ENCODE assay signal across 12 cellular contexts in genomic region chr3:14435175-14436011, GRCh38. TPM values are rescaled to one million over a fixed set of nuclear protein-coding genes. Genes with fewer than 3 reads are reported as not detected.
A peak's percentile ranks its signal among the peaks of the same experiment; 100 is the strongest.
DNase-seq lines count a peak whose midpoint lies in the region; ATAC-seq and TF ChIP-seq lines count a peak whose summit lies in the region.
"Had no signal": no experiment of that assay in that cellular context is flagged by ENCODE, and none has a peak within 500 bp of the region (broad histone marks: within the 10 kb centered on the region; RNA-seq: fewer than 3 reads in every experiment).

No MANE protein-coding gene starts in this region.

- no peaks in the 10 kb centered on the region for H3K36me3 Mint-ChIP-seq in activated naive CD4-positive, alpha-beta T cell treated with anti-CD3 and anti-CD28 coated beads, Interleukin-2, amount 50 U/mL, for 24 hours
- peaks cover 0 to 5% of the 10 kb centered on the region in 2 donors for H3K36me3 Mint-ChIP-seq in activated naive CD4-positive, alpha-beta T cell treated with anti-CD3 and anti-CD28 coated beads, Interleukin-2, amount 50 U/mL, for 72 hours
- peaks cover 8% of the 10 kb centered on the region for H3K36me3 Mint-ChIP-seq in activated CD8-positive, alpha-beta T cell treated with anti-CD3 and anti-CD28 coated beads, Interleukin-2, amount 10 ng/mL, durations not matched to agents 7 days and 5 days (ENCODE audit: low read depth)

- peak overlapping the region; percentile 63 to 98 for H3K27ac ChIP-seq in left lung
- H3K27ac ChIP-seq in thyroid gland, result peak overlapping the region; percentile 88 to 96 (median 94)

- intact Hi-C loops in left lung (cut with DNase I), result no loop called here
- intact Hi-C loops in thyroid gland (cut with DNase I), result no loop called here

- H3K27me3 ChIP-seq in left lung, result no peaks in the 10 kb centered on the region
- H3K27me3 ChIP-seq in thyroid gland, result no peaks in the 10 kb centered on the region
- H3K27me3 ChIP-seq: BLaER1 had no signal

- H3K36me3 ChIP-seq in left lung (no peaks in the 10 kb centered on the region), thyroid gland (no peaks in the 10 kb centered on the region)

- H3K9me3 ChIP-seq in left lung, result no peaks in the 10 kb centered on the region
- no peaks in the 10 kb centered on the region for H3K9me3 ChIP-seq in thyroid gland
- H3K9me3 ChIP-seq: BLaER1 had no signal

- TF ChIP-seq CTCF in left lung (IDR thresholded peaks at IDR 0.05) (no peak), thyroid gland (IDR thresholded peaks at IDR 0.05) (no peak)

- DNase-seq in activated naive CD4-positive, alpha-beta T cell treated with anti-CD3 and anti-CD28 coated beads, Interleukin-2, amount 50 U/mL, for 72 hours (ENCODE audit: low spot score in 2 of 2), result no peak
- no peak for DNase-seq in activated CD8-positive, alpha-beta T cell treated with anti-CD3 and anti-CD28 coated beads, Interleukin-2, amount 10 ng/mL, durations not matched to agents 7 days and 5 days
- DNase-seq in left lung (peak in 1 of 2 donors; percentile 62), thyroid gland (peak; percentile 55 to 63), EL (no peak), iPS-NIHi7 (ENCODE audit: extremely low spot score) (no peak)
- DNase-seq: NCI-H1436; stimulated activated naive CD4-positive, alpha-beta T cell treated with Interleukin-2 at 50 U/mL for 16 hours; T-helper 1 cell had no signal

- H3K9me3 Mint-ChIP-seq in activated naive CD4-positive, alpha-beta T cell treated with anti-CD3 and anti-CD28 coated beads, Interleukin-2, amount 50 U/mL, for 24 hours, result no peaks in the 10 kb centered on the region
- no peaks in the 10 kb centered on the region for H3K9me3 Mint-ChIP-seq in activated naive CD4-positive, alpha-beta T cell treated with anti-CD3 and anti-CD28 coated beads, Interleukin-2, amount 50 U/mL, for 72 hours
- no peaks in the 10 kb centered on the region for H3K9me3 Mint-ChIP-seq in activated CD8-positive, alpha-beta T cell treated with anti-CD3 and anti-CD28 coated beads, Interleukin-2, amount 10 ng/mL, durations not matched to agents 7 days and 5 days (ENCODE audit: insufficient read depth)

- TF ChIP-seq POLR2A in thyroid gland (IDR thresholded peaks at IDR 0.05), result no peak

- no peaks in the 10 kb centered on the region for H3K27me3 Mint-ChIP-seq in activated naive CD4-positive, alpha-beta T cell treated with anti-CD3 and anti-CD28 coated beads, Interleukin-2, amount 50 U/mL, for 24 hours
- H3K27me3 Mint-ChIP-seq in activated CD8-positive, alpha-beta T cell treated with anti-CD3 and anti-CD28 coated beads, Interleukin-2, amount 10 ng/mL, durations not matched to agents 7 days and 5 days (ENCODE audit: low read depth), result no peaks in the 10 kb centered on the region

- H3K4me1 ChIP-seq in left lung, result peaks cover 77 to 100% of the 10 kb centered on the region in 2 donors
- H3K4me1 ChIP-seq in thyroid gland, result peaks cover 67 to 86% of the 10 kb centered on the region in 2 donors

- no peak overlapping the region for H3K4me3 Mint-ChIP-seq in activated naive CD4-positive, alpha-beta T cell treated with anti-CD3 and anti-CD28 coated beads, Interleukin-2, amount 50 U/mL, for 24 hours
- H3K4me3 Mint-ChIP-seq in activated CD8-positive, alpha-beta T cell treated with anti-CD3 and anti-CD28 coated beads, Interleukin-2, amount 10 ng/mL, durations not matched to agents 7 days and 5 days, result no peak overlapping the region

- 67 to 72% methylated on average over 16 to 18 of the region's 18 CpGs for WGBS in thyroid gland, 2 donors

- POLR2A ChIA-PET in activated CD8-positive, alpha-beta T cell treated with anti-CD3 and anti-CD28 coated beads, Interleukin-2, amount 10 ng/mL, durations not matched to agents 7 days and 5 days (lab: Charles Lee), result interaction anchor here (1.3 kb wide), 1 partner anchor 33 kb away, joined by 3 read pairs; the partner anchor contains the start of gene SLC6A6

- peak overlapping the region in 1 of 2 donors; percentile 2 for H3K4me3 ChIP-seq in left lung
- H3K4me3 ChIP-seq in thyroid gland (replicated peaks in 1 of 3), result no peak overlapping the region
- H3K4me3 ChIP-seq: BLaER1 had no signal

- peak overlapping the region; percentile 70 for H3K27ac Mint-ChIP-seq in activated naive CD4-positive, alpha-beta T cell treated with anti-CD3 and anti-CD28 coated beads, Interleukin-2, amount 50 U/mL, for 24 hours
- H3K27ac Mint-ChIP-seq in activated naive CD4-positive, alpha-beta T cell treated with anti-CD3 and anti-CD28 coated beads, Interleukin-2, amount 50 U/mL, for 72 hours, result peak overlapping the region in 1 of 2 donors; percentile 91
- peak overlapping the region; percentile 16 for H3K27ac Mint-ChIP-seq in activated CD8-positive, alpha-beta T cell treated with anti-CD3 and anti-CD28 coated beads, Interleukin-2, amount 10 ng/mL, durations not matched to agents 7 days and 5 days

- peaks cover 67% of the 10 kb centered on the region for H3K4me1 Mint-ChIP-seq in activated naive CD4-positive, alpha-beta T cell treated with anti-CD3 and anti-CD28 coated beads, Interleukin-2, amount 50 U/mL, for 24 hours
- peaks cover 65% of the 10 kb centered on the region for H3K4me1 Mint-ChIP-seq in activated CD8-positive, alpha-beta T cell treated with anti-CD3 and anti-CD28 coated beads, Interleukin-2, amount 10 ng/mL, durations not matched to agents 7 days and 5 days (ENCODE audit: low read depth)

- CTCF ChIA-PET in activated CD8-positive, alpha-beta T cell treated with anti-CD3 and anti-CD28 coated beads, Interleukin-2, amount 10 ng/mL, durations not matched to agents 7 days and 5 days (lab: Charles Lee), result interaction anchor here (1.0 kb wide), 2 partner anchors 10 to 27 kb away, joined by 3 read pairs; no protein-coding TSS in a partner anchor

- no peak for ATAC-seq in activated naive CD4-positive, alpha-beta T cell treated with anti-CD3 and anti-CD28 coated beads, Interleukin-2, amount 50 U/mL, for 72 hours
- ATAC-seq in activated CD8-positive, alpha-beta T cell treated with anti-CD3 and anti-CD28 coated beads, Interleukin-2, amount 10 ng/mL, durations not matched to agents 7 days and 5 days, result no peak
- peak; percentile 1 for ATAC-seq in left lung
- no peak for ATAC-seq in HG03175 (IDR thresholded peaks at IDR 0.05; ENCODE audit: unreplicated experiment)

RNA-seq across cellular contexts. Expression of gene SLC6A6, which starts 33.0 kb away (rescaled TPM):
- total RNA-seq in activated naive CD4-positive, alpha-beta T cell treated with anti-CD3 and anti-CD28 coated beads, Interleukin-2, amount 50 U/mL, for 72 hours, result 10 to 100 TPM; 52.7 to 71.9 TPM
- 10 to 100 TPM; 36.8 to 37.9 TPM for total RNA-seq in activated CD8-positive, alpha-beta T cell treated with anti-CD3 and anti-CD28 coated beads, Interleukin-2, amount 10 ng/mL, durations not matched to agents 7 days and 5 days
- total RNA-seq in left lung, result 100 to 1,000 TPM in 1 of 2 donors, 10 to 100 TPM in 1; 32.2 to 134 TPM
- total RNA-seq in thyroid gland, result 10 to 100 TPM; 42.7 to 98.0 (median 72.5) TPM

Comparison
In these comparisons a context has a peak if more than half of its experiments do, and no peak if none do; other contexts are left out.
1. DNase-seq: peak in thyroid gland (2 of 2); none in activated naive CD4-positive, alpha-beta T cell treated with anti-CD3 and anti-CD28 coated beads, Interleukin-2, amount 50 U/mL, for 72 hours (0 of 2), activated CD8-positive, alpha-beta T cell treated with anti-CD3 and anti-CD28 coated beads, Interleukin-2, amount 10 ng/mL, durations not matched to agents 7 days and 5 days (single experiment), EL (single experiment) and iPS-NIHi7 (single experiment).